Comparison of ENCODE assay signal across 19 cellular contexts in genomic region chr4:38785041-38785790, GRCh38. TPM values are rescaled to one million over a fixed set of nuclear protein-coding genes. Genes with fewer than 3 reads are reported as not detected.
"Had no signal": no experiment of that assay in that cellular context is flagged by ENCODE, and none has a peak within 500 bp of the region (broad histone marks: within the 10 kb centered on the region; RNA-seq: fewer than 3 reads in every experiment).

No MANE protein-coding gene starts in this region.

- H3K4me3 Mint-ChIP-seq: activated CD4-positive, alpha-beta T cell treated with anti-CD3 and anti-CD28 coated beads for 36 hours; activated CD8-positive, alpha-beta T cell treated with anti-CD3 and anti-CD28 coated beads, Interleukin-2, amount 10 ng/mL, durations not matched to agents 7 days and 5 days; activated naive CD8-positive, alpha-beta T cell treated with anti-CD3 and anti-CD28 coated beads, Interleukin-2, amount 50 U/mL, for 24 hours had no signal

- H3K4me3 ChIP-seq: ascending aorta, cardiac muscle cell, gastrocnemius medialis, heart right ventricle, left ventricle myocardium inferior, ovary, stomach, vagina had no signal

- DNase-seq: activated CD4-positive, alpha-beta T cell treated with anti-CD3 and anti-CD28 coated beads for 36 hours; activated CD8-positive, alpha-beta memory T cell treated with anti-CD3 and anti-CD28 coated beads, Interleukin-2, amount 50 U/mL, for 48 hours; activated CD8-positive, alpha-beta T cell treated with anti-CD3 and anti-CD28 coated beads, Interleukin-2, amount 10 ng/mL, durations not matched to agents 7 days and 5 days; activated naive CD8-positive, alpha-beta T cell treated with anti-CD3 and anti-CD28 coated beads, Interleukin-2, amount 50 U/mL, for 24 hours; islet precursor cell; left ventricle myocardium inferior; ovary; stimulated activated CD4-positive, alpha-beta T cell treated with anti-CD3 and anti-CD28 coated beads, Interleukin-15, amount 100 ng/mL, for 24 hours; stimulated activated CD4-positive, alpha-beta T cell treated with anti-CD3 and anti-CD28 coated beads, Interleukin-4, amount 100 ng/mL, for 24 hours; stomach; T1000 had no signal

- H3K27ac ChIP-seq: ascending aorta, cardiac muscle cell, gastrocnemius medialis, left ventricle myocardium inferior, ovary, vagina, VCaP had no signal

- H3K27me3 Mint-ChIP-seq: activated CD4-positive, alpha-beta T cell treated with anti-CD3 and anti-CD28 coated beads for 36 hours; activated naive CD8-positive, alpha-beta T cell treated with anti-CD3 and anti-CD28 coated beads, Interleukin-2, amount 50 U/mL, for 24 hours had no signal

- ATAC-seq: activated CD4-positive, alpha-beta T cell treated with anti-CD3 and anti-CD28 coated beads for 36 hours; gastrocnemius medialis had no signal

- H3K9me3 ChIP-seq: ascending aorta, gastrocnemius medialis, left ventricle myocardium inferior, ovary, stomach, vagina had no signal

- H3K27ac Mint-ChIP-seq: activated CD4-positive, alpha-beta T cell treated with anti-CD3 and anti-CD28 coated beads for 36 hours; activated CD8-positive, alpha-beta T cell treated with anti-CD3 and anti-CD28 coated beads, Interleukin-2, amount 10 ng/mL, durations not matched to agents 7 days and 5 days; activated naive CD8-positive, alpha-beta T cell treated with anti-CD3 and anti-CD28 coated beads, Interleukin-2, amount 50 U/mL, for 24 hours had no signal

- H3K36me3 ChIP-seq: ascending aorta, cardiac muscle cell, gastrocnemius medialis, heart right ventricle, left ventricle myocardium inferior, ovary, stomach, vagina had no signal

- H3K27me3 ChIP-seq: ascending aorta, cardiac muscle cell, gastrocnemius medialis, heart right ventricle, ovary, stomach, vagina had no signal

- H3K4me1 ChIP-seq: ascending aorta, gastrocnemius medialis, left ventricle myocardium inferior, vagina had no signal

RNA-seq across cellular contexts. Expression of gene TLR10, which starts 2.4 kb away (rescaled TPM):
- total RNA-seq: activated CD4-positive, alpha-beta T cell treated with anti-CD3 and anti-CD28 coated beads for 36 hours; ascending aorta; cardiac muscle cell; fibroblast of lung; gastrocnemius medialis; left ventricle myocardium inferior; renal cortical epithelial cell; vagina had no signal
